Comparison of ENCODE assay signal across 11 cellular contexts in genomic region chr10:122127943-122128342, GRCh38.
A peak's percentile ranks its signal among the peaks of the same experiment; 100 is the strongest.
DNase-seq lines count a peak whose midpoint lies in the region; FAIRE-seq and TF ChIP-seq lines count a peak whose summit lies in the region.
"Had no signal": no experiment of that assay in that cellular context is flagged by ENCODE, and none has a peak within 500 bp of the region (broad histone marks: within the 10 kb centered on the region; RNA-seq: fewer than 3 reads in every experiment).

No MANE protein-coding gene starts in this region.

- H3K4me1 ChIP-seq in GM23248 (ENCODE audit: insufficient read depth) (peaks cover 18% of the 10 kb centered on the region), ascending aorta (peaks cover 0 to 34% of the 10 kb centered on the region in 2 donors), keratinocyte (ENCODE audit: control insufficient read depth, extremely low read depth, insufficient read depth, low read length) (peaks cover 35% of the 10 kb centered on the region), small intestine (ENCODE audit: control insufficient read depth in 2 of 2, insufficient read depth in 1 of 2, low read depth in 1 of 2, low read length in 1 of 2) (peaks cover 0 to 6% of the 10 kb centered on the region in 2 donors), spleen (peaks cover 0 to 10% (median 0%) of the 10 kb centered on the region in 6 donors)

- H3K9ac ChIP-seq in GM23248, result peak overlapping the region; percentile 54
- H3K9ac ChIP-seq in keratinocyte (ENCODE audit: control insufficient read depth, extremely low read depth, insufficient read depth, low read length), result peak overlapping the region; percentile 35

- H4K20me1 ChIP-seq in GM23248 (ENCODE audit: insufficient read depth) (no peaks in the 10 kb centered on the region), keratinocyte (ENCODE audit: control insufficient read depth, extremely low read depth, insufficient read depth, low read length) (no peaks in the 10 kb centered on the region)

- TF ChIP-seq CTCF in ascending aorta (IDR thresholded peaks at IDR 0.05) (no peak), keratinocyte (optimal IDR thresholded peaks at IDR 0.05 in 1 of 3, IDR thresholded peaks at IDR 0.05 in 1 of 3, conservative IDR thresholded peaks at IDR 0.05 in 1 of 3; ENCODE audit: extremely low read depth in 1 of 3, insufficient read depth in 2 of 3, low read length in 3 of 3) (no peak), spleen (IDR thresholded peaks at IDR 0.05 in 8 of 11, conservative IDR thresholded peaks at IDR 0.05 in 3 of 11) (no peak)

- H3K27ac ChIP-seq in GM23248 (peak overlapping the region; percentile 23), ascending aorta (peak overlapping the region; percentile 82 to 88), keratinocyte (ENCODE audit: control insufficient read depth, insufficient read depth, low read length) (no peak overlapping the region), small intestine (ENCODE audit: low read depth in 1 of 2, low read length in 1 of 2) (peak overlapping the region; percentile 21 to 70), spleen (peak overlapping the region in 2 of 8 donors; percentile 18 to 19)

- H3K9me2 ChIP-seq in GM23248 (ENCODE audit: insufficient read depth), result no peaks in the 10 kb centered on the region

- TF ChIP-seq POLR2A in spleen (IDR thresholded peaks at IDR 0.05), result no peak

- 5 to 12% methylated on average over 8 of the region's 8 CpGs for WGBS in GM23248 (ENCODE audit: low coverage in 1 of 2, low lambda C conversion rate in 2 of 2, missing lambda C conversion rate in 2 of 2), 2 experiments
- whole genome bisulfite sequencing in small intestine, 3 donors, result 41 to 48% (median 43%) methylated on average over 8 of the region's 8 CpGs
- WGBS in spleen, 5 donors, result 62 to 83% (median 69%) methylated on average over 8 of the region's 8 CpGs

- no peaks in the 10 kb centered on the region for H3K27me3 ChIP-seq in GM23248 (replicated peaks; ENCODE audit: insufficient read depth)
- H3K27me3 ChIP-seq in ascending aorta, result no peaks in the 10 kb centered on the region
- H3K27me3 ChIP-seq in keratinocyte (ENCODE audit: control insufficient read depth, extremely low read depth, insufficient read depth, low read length), result no peaks in the 10 kb centered on the region
- no peaks in the 10 kb centered on the region for H3K27me3 ChIP-seq in small intestine (ENCODE audit: control insufficient read depth in 2 of 2, insufficient read depth in 2 of 2, low read length in 2 of 2)
- H3K27me3 ChIP-seq in spleen (replicated peaks in 1 of 7), result no peaks in the 10 kb centered on the region

- H3K36me3 ChIP-seq in GM23248 (ENCODE audit: low read depth) (no peaks in the 10 kb centered on the region), ascending aorta (no peaks in the 10 kb centered on the region), keratinocyte (ENCODE audit: control insufficient read depth in 2 of 2, extremely low read depth in 1 of 2, insufficient read depth in 2 of 2, low read length in 2 of 2) (peaks cover 0 to 2% of the 10 kb centered on the region in 2 experiments), small intestine (ENCODE audit: control insufficient read depth in 2 of 2, insufficient read depth in 2 of 2, low read length in 2 of 2) (no peaks in the 10 kb centered on the region), spleen (no peaks in the 10 kb centered on the region)

- peak overlapping the region; percentile 82 for H3K4me2 ChIP-seq in GM23248 (ENCODE audit: unreplicated experiment)
- H3K4me2 ChIP-seq in keratinocyte (ENCODE audit: control insufficient read depth, extremely low read depth, insufficient read depth, low read depth, low read length), result peak overlapping the region; percentile 72

- in situ Hi-C loops in GM23248 (cut with MboI), result no loop called here

- H3K9me1 ChIP-seq in keratinocyte (ENCODE audit: control insufficient read depth, extremely low read depth, insufficient read depth, low read length), result no peaks in the 10 kb centered on the region

- peaks cover 21% of the 10 kb centered on the region for H3F3A ChIP-seq in GM23248 (ENCODE audit: insufficient read depth)

- DNase-seq in GM23248 (peak; percentile 72), ascending aorta (ENCODE audit: low spot score in 2 of 2) (peak in 1 of 2 donors; percentile 74), keratinocyte (ENCODE audit: low read depth, low spot score) (no peak), small intestine (peak; percentile 67), spleen (no peak), NCI-H226 (no peak), NCI-H526 treated with DMSO at 0.1 percent for 48 hours (lab: John Stamatoyannopoulos, UW) (no peak)
- DNase-seq in stimulated activated CD8-positive, alpha-beta memory T cell treated with anti-CD3 and anti-CD28 coated beads, Interleukin-4, amount 100 ng/mL, for 48 hours, result no peak
- DNase-seq: effector CD4-positive, alpha-beta T cell; stimulated activated CD4-positive, alpha-beta T cell treated with anti-CD3 and anti-CD28 coated beads, Interleukin-15, amount 100 ng/mL, for 24 hours had no signal

- intact Hi-C loops in ascending aorta (cut with DNase I), result loop anchor here (1.0 kb wide), 2 partner anchors 13 to 14 kb away; no protein-coding TSS in a partner anchor
- intact Hi-C loops in spleen (cut with DNase I; ENCODE audit: low total_unique reads), result no loop called here

- H2AFZ ChIP-seq in GM23248, result no peak overlapping the region
- no peak overlapping the region for H2AFZ ChIP-seq in keratinocyte (ENCODE audit: control insufficient read depth, low read length)

- H3K4me3 ChIP-seq in GM23248, result peak overlapping the region; percentile 62
- peak overlapping the region; percentile 44 to 53 for H3K4me3 ChIP-seq in ascending aorta
- H3K4me3 ChIP-seq in keratinocyte (ENCODE audit: control insufficient read depth in 2 of 3, extremely low read depth in 1 of 3, insufficient read depth in 2 of 3, low read depth in 1 of 3, low read length in 3 of 3), result peak overlapping the region in 2 of 3 experiments; percentile 15 to 48
- H3K4me3 ChIP-seq in small intestine (ENCODE audit: low read depth in 1 of 2, low read length in 2 of 2), result no peak overlapping the region
- peak overlapping the region in 1 of 8 donors; percentile 14 for H3K4me3 ChIP-seq in spleen

- peaks cover 37% of the 10 kb centered on the region for H3K79me2 ChIP-seq in GM23248 (ENCODE audit: insufficient read depth)
- H3K79me2 ChIP-seq in keratinocyte (ENCODE audit: control insufficient read depth, insufficient read depth, low read length), result peaks cover 11% of the 10 kb centered on the region

- dilution Hi-C loops in keratinocyte (cut with MboI; ENCODE audit: extremely low pct_ligation_motif_present, low sequenced_read_pairs), result no loop called here

- FAIRE-seq in keratinocyte (lab: Jason Lieb, UNC), result no peak
- no peak for FAIRE-seq in small intestine (lab: Jason Lieb, UNC)
- FAIRE-seq: islet of Langerhans had no signal

- no peaks in the 10 kb centered on the region for H3K9me3 ChIP-seq in GM23248 (ENCODE audit: low read depth)
- no peaks in the 10 kb centered on the region for H3K9me3 ChIP-seq in ascending aorta
- no peaks in the 10 kb centered on the region for H3K9me3 ChIP-seq in keratinocyte (ENCODE audit: control insufficient read depth, low read depth, low read length)
- H3K9me3 ChIP-seq in small intestine (ENCODE audit: control insufficient read depth, low read depth), result no peaks in the 10 kb centered on the region
- no peaks in the 10 kb centered on the region for H3K9me3 ChIP-seq in spleen

Comparison
In these comparisons a context has a peak if more than half of its experiments do, and no peak if none do; other contexts are left out.
1. DNase-seq: peak in GM23248 (single experiment) and small intestine (single experiment); none in keratinocyte (single experiment), spleen (single experiment), NCI-H226 (single experiment), stimulated activated CD8-positive, alpha-beta memory T cell treated with anti-CD3 and anti-CD28 coated beads, Interleukin-4, amount 100 ng/mL, for 48 hours (single experiment) and NCI-H526 treated with DMSO at 0.1 percent for 48 hours (single experiment).
2. H3K4me3 ChIP-seq: peak in GM23248 (single experiment), ascending aorta (2 of 2) and keratinocyte (2 of 3); none in small intestine (0 of 2).